Comparison of ENCODE assay signal across 19 cellular contexts in genomic region chr14:91876492-91876891, GRCh38. TPM values are rescaled to one million over a fixed set of nuclear protein-coding genes. Genes with fewer than 3 reads are reported as not detected.
DNase-seq lines count a peak whose midpoint lies in the region; ATAC-seq and TF ChIP-seq lines count a peak whose summit lies in the region.
"Had no signal": no experiment of that assay in that cellular context is flagged by ENCODE, and none has a peak within 500 bp of the region (broad histone marks: within the 10 kb centered on the region; RNA-seq: fewer than 3 reads in every experiment).

No MANE protein-coding gene starts in this region.

- no peak overlapping the region for H3K27ac Mint-ChIP-seq in WTC11
- peak overlapping the region; percentile 4 to 98 (median 94) for H3K27ac Mint-ChIP-seq in naive thymus-derived CD8-positive, alpha-beta T cell
- H3K27ac Mint-ChIP-seq in type B pancreatic cell = no peak overlapping the region

- H3K4me3 ChIP-seq in left ventricle myocardium inferior = no peak overlapping the region
- H3K4me3 ChIP-seq in heart right ventricle = no peak overlapping the region
- H3K4me3 ChIP-seq: BLaER1 treated with 17β-estradiol and CSF1 and Interleukin-3, amounts not matched to agents 10 nM and 100 nM had no signal

- H3K27me3 ChIP-seq in left ventricle myocardium inferior (ENCODE audit: low read depth) (peaks cover 23% of the 10 kb centered on the region), heart right ventricle (peaks cover 0 to 8% (median 0%) of the 10 kb centered on the region in 7 donors)
- H3K27me3 ChIP-seq: BLaER1 treated with 17β-estradiol and CSF1 and Interleukin-3, amounts not matched to agents 10 nM and 100 nM had no signal

- H3K27ac ChIP-seq in left ventricle myocardium inferior (replicated peaks) (peak overlapping the region; percentile 8), heart right ventricle (no peak overlapping the region)
- H3K27ac ChIP-seq: BLaER1 treated with 17β-estradiol and CSF1 and Interleukin-3, amounts not matched to agents 10 nM and 100 nM; HL-60 had no signal

- DNase-seq in left ventricle myocardium inferior = no peak
- no peak for DNase-seq in heart right ventricle
- DNase-seq in WTC11 (ENCODE audit: low spot score) = no peak
- peak in 1 of 10 donors; percentile 8 for DNase-seq in naive thymus-derived CD8-positive, alpha-beta T cell
- no peak for DNase-seq in type B pancreatic cell (ENCODE audit: extremely low spot score, unreplicated experiment)
- DNase-seq in NCI-H2029 (lab: John Stamatoyannopoulos, UW) = no peak
- DNase-seq in OCI-M2 (lab: John Stamatoyannopoulos, UW; ENCODE audit: unreplicated experiment) = no peak
- DNase-seq in NCI-H510A treated with DMSO at 0.1 percent for 48 hours (lab: John Stamatoyannopoulos, UW) = no peak
- DNase-seq: H7, MV-4-11, NCI-H1417 treated with DMSO at 0.1 percent for 48 hours, NCI-H2029 treated with DMSO at 0.1 percent for 48 hours, NCI-H2171 treated with DMSO at 0.1 percent for 48 hours, NCI-H446 treated with DMSO at 0.1 percent for 48 hours had no signal

- peaks cover 14% of the 10 kb centered on the region for H3K36me3 ChIP-seq in left ventricle myocardium inferior
- H3K36me3 ChIP-seq in heart right ventricle = peaks cover 0 to 62% (median 0%) of the 10 kb centered on the region in 9 donors
- H3K36me3 ChIP-seq: BLaER1 treated with 17β-estradiol and CSF1 and Interleukin-3, amounts not matched to agents 10 nM and 100 nM had no signal

- no peak for TF ChIP-seq CTCF in left ventricle myocardium inferior (IDR thresholded peaks at IDR 0.05; ENCODE audit: borderline replicate concordance)
- TF ChIP-seq CTCF in heart right ventricle (IDR thresholded peaks at IDR 0.05) = no peak
- no peak for TF ChIP-seq CTCF in WTC11 (IDR thresholded peaks at IDR 0.05)
- TF ChIP-seq CTCF in type B pancreatic cell (conservative IDR thresholded peaks at IDR 0.05) = no peak

- CTCF ChIA-PET in WTC11 (lab: Charles Lee) = interaction anchor here (0.7 to 1.0 kb wide), 6 partner anchors 12 to 449 kb away, joined by 3 to 5 read pairs (median 4); no protein-coding TSS in a partner anchor

- POLR2A ChIA-PET in WTC11 (lab: Charles Lee) = no interaction called here
- POLR2A ChIA-PET in naive thymus-derived CD8-positive, alpha-beta T cell (lab: Charles Lee) = interaction anchor here (2.7 to 12.3 kb wide), 3 partner anchors 9 to 41 kb away, joined by 13 to 317 read pairs (median 55); partner anchors contain the start of gene TC2N

- H3K4me1 ChIP-seq in left ventricle myocardium inferior (peaks cover 19% of the 10 kb centered on the region), heart right ventricle (peaks cover 0 to 29% (median 15%) of the 10 kb centered on the region in 9 donors)

- intact Hi-C loops in left ventricle myocardium inferior (cut with micrococcal nuclease) = no loop called here
- intact Hi-C loops in heart right ventricle (cut with DNase I) = no loop called here

- no peaks in the 10 kb centered on the region for H3K9me3 Mint-ChIP-seq in WTC11
- peaks cover 0 to 3% (median 0%) of the 10 kb centered on the region in 9 donors for H3K9me3 Mint-ChIP-seq in naive thymus-derived CD8-positive, alpha-beta T cell
- no peaks in the 10 kb centered on the region for H3K9me3 Mint-ChIP-seq in type B pancreatic cell

- ATAC-seq in heart right ventricle (no peak), WTC11 (peak; percentile 38; the same call in 1 of the 2 replicates)
- ATAC-seq in naive thymus-derived CD8-positive, alpha-beta T cell = no peak
- ATAC-seq: Panc1, Right ventricle myocardium inferior had no signal

- H3K9me3 ChIP-seq in left ventricle myocardium inferior (replicated peaks) (no peaks in the 10 kb centered on the region), heart right ventricle (no peaks in the 10 kb centered on the region)
- H3K9me3 ChIP-seq: BLaER1 treated with 17β-estradiol and CSF1 and Interleukin-3, amounts not matched to agents 10 nM and 100 nM had no signal

- no peaks in the 10 kb centered on the region for H3K27me3 Mint-ChIP-seq in WTC11 (ENCODE audit: low read depth)
- H3K27me3 Mint-ChIP-seq in naive thymus-derived CD8-positive, alpha-beta T cell = no peaks in the 10 kb centered on the region
- H3K27me3 Mint-ChIP-seq in type B pancreatic cell = peaks cover 6% of the 10 kb centered on the region

- no peak overlapping the region for H3K4me3 Mint-ChIP-seq in WTC11
- H3K4me3 Mint-ChIP-seq in naive thymus-derived CD8-positive, alpha-beta T cell = peak overlapping the region in 1 of 10 donors; percentile 21
- H3K4me3 Mint-ChIP-seq in type B pancreatic cell = no peak overlapping the region

- H3K36me3 Mint-ChIP-seq in WTC11 (no peaks in the 10 kb centered on the region), type B pancreatic cell (no peaks in the 10 kb centered on the region)
- H3K36me3 Mint-ChIP-seq in naive thymus-derived CD8-positive, alpha-beta T cell = no peaks in the 10 kb centered on the region

- 79 to 80% methylated on average over 6 of the region's 6 CpGs for WGBS in heart right ventricle, 2 donors

- H3K4me1 Mint-ChIP-seq in WTC11 (peaks cover 12% of the 10 kb centered on the region), type B pancreatic cell (ENCODE audit: unreplicated experiment) (no peaks in the 10 kb centered on the region)
- H3K4me1 Mint-ChIP-seq in naive thymus-derived CD8-positive, alpha-beta T cell = peaks cover 57 to 99% (median 94%) of the 10 kb centered on the region in 4 donors

TF ChIP-seq in WTC11, 78 proteins besides CTCF, POLR2A, EP300 and RAD21 (continues in another document):
- TF ChIP-seq CDX4 (CRISPR knock-in tag; IDR thresholded peaks at IDR 0.05; ENCODE audit: borderline replicate concordance) (no peak), ZNF138 (CRISPR knock-in tag; conservative IDR thresholded peaks at IDR 0.05) (no peak), ATF6 (CRISPR knock-in tag; IDR thresholded peaks at IDR 0.05) (no peak), ZNF425 (CRISPR knock-in tag; conservative IDR thresholded peaks at IDR 0.05) (no peak), IRF1 (CRISPR knock-in tag; IDR thresholded peaks at IDR 0.05) (no peak), ZBTB43 (CRISPR knock-in tag; IDR thresholded peaks at IDR 0.05) (no peak), CREM (CRISPR knock-in tag; IDR thresholded peaks at IDR 0.05) (no peak)

RNA-seq across cellular contexts. Expression of gene TC2N, which starts 9.2 kb away (rescaled TPM):
- total RNA-seq in left ventricle myocardium inferior (4.1 TPM), heart right ventricle (10 to 100 TPM in 1 of 10 donors, 1 to 10 TPM in 9; 1.8 to 12.4 (median 3.8) TPM), WTC11 (2021) (29.3 to 33.0 TPM (median 29.6 TPM) in 3 replicates), type B pancreatic cell (ENCODE audit: low replicate concordance) (19.4 and 42.2 TPM in 2 replicates)
- 1 to 10 TPM; 1.8 to 5.0 TPM for polyA plus RNA-seq in heart right ventricle
- 100 to 1,000 TPM; 298 to 309 TPM for total RNA-seq in naive thymus-derived CD8-positive, alpha-beta T cell
- 100 to 1,000 TPM; 125 to 167 (median 160) TPM for polyA plus RNA-seq in naive thymus-derived CD8-positive, alpha-beta T cell
- total RNA-seq: A172 had no signal

Comparison
In these comparisons a context has a peak if more than half of its experiments do, and no peak if none do; other contexts are left out.
1. H3K27ac Mint-ChIP-seq: peak in naive thymus-derived CD8-positive, alpha-beta T cell (10 of 10); none in WTC11 (single experiment) and type B pancreatic cell (single experiment).